Comparison of ENCODE assay signal across 17 cellular contexts in genomic region chr10:133467286-133467911, GRCh38. TPM values are rescaled to one million over a fixed set of nuclear protein-coding genes. Genes with fewer than 3 reads are reported as not detected.
"Had no signal": no experiment of that assay in that cellular context is flagged by ENCODE, and none has a peak within 500 bp of the region (broad histone marks: within the 10 kb centered on the region; RNA-seq: fewer than 3 reads in every experiment).

No MANE protein-coding gene starts in this region.

- H3K9me3 ChIP-seq: ascending aorta, psoas muscle, SK-N-SH, upper lobe of right lung had no signal

- H3K27ac Mint-ChIP-seq: activated naive CD4-positive, alpha-beta T cell treated with anti-CD3 and anti-CD28 coated beads for 36 hours; nephron progenitor cell; stimulated activated naive CD8-positive, alpha-beta T cell treated with anti-CD3 and anti-CD28 coated beads, Interleukin-15, amount 100 ng/mL, for 72 hours had no signal

- H3K4me1 Mint-ChIP-seq: nephron progenitor cell; stimulated activated naive CD8-positive, alpha-beta T cell treated with anti-CD3 and anti-CD28 coated beads, Interleukin-15, amount 100 ng/mL, for 72 hours had no signal

- H3K4me3 Mint-ChIP-seq: activated naive CD4-positive, alpha-beta T cell treated with anti-CD3 and anti-CD28 coated beads for 36 hours; nephron progenitor cell; stimulated activated naive CD8-positive, alpha-beta T cell treated with anti-CD3 and anti-CD28 coated beads, Interleukin-15, amount 100 ng/mL, for 72 hours; T-cell had no signal

- ATAC-seq: activated CD4-positive, CD25-positive, alpha-beta regulatory T cell treated with anti-CD3 and anti-CD28 coated beads, Interleukin-2, amount 50 U/mL, for 24 hours; esophagus mucosa; psoas muscle; sciatic nerve; stimulated activated naive CD8-positive, alpha-beta T cell treated with anti-CD3 and anti-CD28 coated beads, Interleukin-15, amount 100 ng/mL, for 72 hours; T-cell; upper lobe of right lung had no signal

- DNase-seq: activated naive CD4-positive, alpha-beta T cell treated with anti-CD3 and anti-CD28 coated beads for 36 hours; dorsolateral prefrontal cortex; nephron progenitor cell; occipital lobe; psoas muscle; SK-N-SH; stimulated activated naive CD8-positive, alpha-beta T cell treated with anti-CD3 and anti-CD28 coated beads, Interleukin-15, amount 100 ng/mL, for 72 hours; T-cell; T1000; upper lobe of right lung had no signal

- H3K27me3 Mint-ChIP-seq: stimulated activated naive CD8-positive, alpha-beta T cell treated with anti-CD3 and anti-CD28 coated beads, Interleukin-15, amount 100 ng/mL, for 72 hours had no signal

- H3K36me3 ChIP-seq: breast epithelium, upper lobe of right lung had no signal

- H3K9me3 Mint-ChIP-seq: stimulated activated naive CD8-positive, alpha-beta T cell treated with anti-CD3 and anti-CD28 coated beads, Interleukin-15, amount 100 ng/mL, for 72 hours had no signal

- H3K4me3 ChIP-seq: ascending aorta, breast epithelium, dorsolateral prefrontal cortex, psoas muscle, upper lobe of right lung had no signal

- H3K27me3 ChIP-seq: ascending aorta, breast epithelium, upper lobe of right lung had no signal

- H3K27ac ChIP-seq: ascending aorta, breast epithelium, dorsolateral prefrontal cortex, psoas muscle, upper lobe of right lung had no signal

- H3K4me1 ChIP-seq: ascending aorta, breast epithelium, psoas muscle, upper lobe of right lung had no signal

RNA-seq across cellular contexts. Expression of gene SCART1, which starts 13.7 kb away (rescaled TPM):
- total RNA-seq: kidney epithelial cell had no signal

RNA-seq across cellular contexts. Expression of gene SPRN, which starts 43.0 kb away (rescaled TPM):
- total RNA-seq: activated naive CD4-positive, alpha-beta T cell treated with anti-CD3 and anti-CD28 coated beads for 36 hours; ascending aorta; liver; psoas muscle; upper lobe of right lung had no signal
